ENCODE assay signal across 8 cellular contexts in genomic region chr6:31896493-31896855, GRCh38. TPM values are rescaled to one million over a fixed set of nuclear protein-coding genes. Genes with fewer than 3 reads are reported as not detected.
DNase-seq lines count a peak whose midpoint lies in the region; ATAC-seq and TF ChIP-seq lines count a peak whose summit lies in the region.

No MANE protein-coding gene starts in this region.

- peaks cover 30% of the 10 kb centered on the region for H3K4me1 Mint-ChIP-seq in activated CD4-positive, alpha-beta T cell treated with anti-CD3 and anti-CD28 coated beads, Interleukin-2, amount 10 ng/mL, durations not matched to agents 24 days and 14 days

- H3K36me3 ChIP-seq in adipocyte (ENCODE audit: control insufficient read depth, insufficient read depth, low read length, severe bottlenecking) (peaks cover 27% of the 10 kb centered on the region), left lung (peaks cover 0 to 42% of the 10 kb centered on the region in 2 donors), testis (ENCODE audit: low read depth, missing control alignments) (no peaks in the 10 kb centered on the region)

- no peaks in the 10 kb centered on the region for H3K9me3 Mint-ChIP-seq in activated CD4-positive, alpha-beta T cell treated with anti-CD3 and anti-CD28 coated beads, Interleukin-2, amount 10 ng/mL, durations not matched to agents 24 days and 14 days

- DNase-seq in activated CD4-positive, alpha-beta T cell treated with anti-CD3 and anti-CD28 coated beads, Interleukin-2, amount 10 ng/mL, durations not matched to agents 24 days and 14 days: no peak
- no peak for DNase-seq in activated CD4-positive, alpha-beta T cell treated with anti-CD3 and anti-CD28 coated beads for 1 hour
- DNase-seq in adipocyte (ENCODE audit: low read depth) (no peak), left lung (no peak), testis (no peak), GF-D8 (lab: John Stamatoyannopoulos, UW) (no peak), RKO (ENCODE audit: low spot score) (no peak)

- H3K27me3 ChIP-seq in adipocyte (replicated peaks; ENCODE audit: control insufficient read depth, insufficient read depth, low read length) (no peaks in the 10 kb centered on the region), left lung (no peaks in the 10 kb centered on the region), testis (no peaks in the 10 kb centered on the region)

- H3K9me3 ChIP-seq in adipocyte (ENCODE audit: control insufficient read depth, low read length): no peaks in the 10 kb centered on the region
- H3K9me3 ChIP-seq in left lung: no peaks in the 10 kb centered on the region
- H3K9me3 ChIP-seq in testis: no peaks in the 10 kb centered on the region

- TF ChIP-seq CTCF in left lung (IDR thresholded peaks at IDR 0.05) (no peak), testis (IDR thresholded peaks at IDR 0.05) (no peak)

- no peak for ATAC-seq in left lung
- no peak for ATAC-seq in GM21360 (IDR thresholded peaks at IDR 0.05; ENCODE audit: unreplicated experiment)

- no peak for TF ChIP-seq POLR2A in testis (IDR thresholded peaks at IDR 0.05)

- H3K4me3 ChIP-seq in adipocyte (ENCODE audit: low read length) (peak overlapping the region; percentile 94), left lung (peak overlapping the region; percentile 71 to 93), testis (peak overlapping the region in 1 of 2 donors; percentile 94)

- H3K27ac Mint-ChIP-seq in activated CD4-positive, alpha-beta T cell treated with anti-CD3 and anti-CD28 coated beads, Interleukin-2, amount 10 ng/mL, durations not matched to agents 24 days and 14 days: peak overlapping the region; percentile 89

- WGBS in testis, 2 donors: 33 to 40% methylated on average over 2 to 4 of the region's 4 CpGs

- H3K36me3 Mint-ChIP-seq in activated CD4-positive, alpha-beta T cell treated with anti-CD3 and anti-CD28 coated beads, Interleukin-2, amount 10 ng/mL, durations not matched to agents 24 days and 14 days (ENCODE audit: low read depth): peaks cover 20% of the 10 kb centered on the region

- H3K27me3 Mint-ChIP-seq in activated CD4-positive, alpha-beta T cell treated with anti-CD3 and anti-CD28 coated beads, Interleukin-2, amount 10 ng/mL, durations not matched to agents 24 days and 14 days: no peaks in the 10 kb centered on the region

- H3K4me3 Mint-ChIP-seq in activated CD4-positive, alpha-beta T cell treated with anti-CD3 and anti-CD28 coated beads, Interleukin-2, amount 10 ng/mL, durations not matched to agents 24 days and 14 days: peak overlapping the region; percentile 87

- H3K27ac ChIP-seq in left lung: peak overlapping the region in 1 of 2 donors; percentile 66
- H3K27ac ChIP-seq in testis: peak overlapping the region; percentile 75 to 80

- intact Hi-C loops in activated CD4-positive, alpha-beta T cell treated with anti-CD3 and anti-CD28 coated beads, Interleukin-2, amount 10 ng/mL, durations not matched to agents 24 days and 14 days (cut with micrococcal nuclease): loop anchor here (1.0 to 2.0 kb wide), 2 partner anchors 62 to 299 kb away; no protein-coding TSS in a partner anchor
- intact Hi-C loops in left lung (cut with DNase I): no loop called here
- intact Hi-C loops in testis (cut with DNase I; ENCODE audit: low total_unique reads): no loop called here

- peaks cover 20% of the 10 kb centered on the region for H3K4me1 ChIP-seq in adipocyte (ENCODE audit: control insufficient read depth, insufficient read depth, low read length)
- H3K4me1 ChIP-seq in left lung: peaks cover 15 to 39% of the 10 kb centered on the region in 2 donors
- peaks cover 36% of the 10 kb centered on the region for H3K4me1 ChIP-seq in testis

- peak overlapping the region; percentile 91 for H3K9ac ChIP-seq in adipocyte (ENCODE audit: low read length)

RNA-seq across cellular contexts. Expression of gene EHMT2, which starts 1.0 kb away (rescaled TPM):
- total RNA-seq in activated CD4-positive, alpha-beta T cell treated with anti-CD3 and anti-CD28 coated beads, Interleukin-2, amount 10 ng/mL, durations not matched to agents 24 days and 14 days: 73.5 and 79.3 TPM in 2 replicates
- total RNA-seq in left lung (10 to 100 TPM; 41.0 to 42.3 TPM), testis (100 to 1,000 TPM; 102 to 106 TPM)
- polyA plus RNA-seq in testis (ENCODE audit: insufficient read depth, low read depth, low replicate concordance): 82.2 TPM

RNA-seq across cellular contexts. Expression of gene ZBTB12, which starts 5.4 kb away (rescaled TPM):
- total RNA-seq in activated CD4-positive, alpha-beta T cell treated with anti-CD3 and anti-CD28 coated beads, Interleukin-2, amount 10 ng/mL, durations not matched to agents 24 days and 14 days: 3.7 and 4.6 TPM in 2 replicates
- total RNA-seq in left lung (1 to 10 TPM; 4.8 to 6.5 TPM), testis (1 to 10 TPM; 5.3 to 5.6 TPM)
- polyA plus RNA-seq in testis (ENCODE audit: insufficient read depth, low read depth, low replicate concordance): 6.3 TPM

RNA-seq across cellular contexts. Expression of gene SLC44A4, which starts 17.7 kb away (rescaled TPM):
- total RNA-seq in activated CD4-positive, alpha-beta T cell treated with anti-CD3 and anti-CD28 coated beads, Interleukin-2, amount 10 ng/mL, durations not matched to agents 24 days and 14 days: 0.21 TPM in 1 of 2 replicates, not detected in the other
- total RNA-seq in left lung: 10 to 100 TPM; 37.5 to 78.8 TPM
- 1 to 10 TPM in 1 of 2 donors, under 1 TPM in 1; 0.87 to 1.2 TPM for total RNA-seq in testis
- 6.3 TPM for polyA plus RNA-seq in testis (ENCODE audit: insufficient read depth, low read depth, low replicate concordance)

RNA-seq across cellular contexts. Expression of gene C2, which starts 31.0 kb away (rescaled TPM):
- 0.30 and 0.43 TPM in 2 replicates for total RNA-seq in activated CD4-positive, alpha-beta T cell treated with anti-CD3 and anti-CD28 coated beads, Interleukin-2, amount 10 ng/mL, durations not matched to agents 24 days and 14 days
- total RNA-seq in left lung (100 to 1,000 TPM; 181 to 192 TPM), testis (1 to 10 TPM; 5.1 to 6.3 TPM)
- polyA plus RNA-seq in testis (ENCODE audit: insufficient read depth, low read depth, low replicate concordance): 24.8 TPM

RNA-seq across cellular contexts. Expression of gene NEU1, which starts 33.9 kb away (rescaled TPM):
- 20.4 and 22.2 TPM in 2 replicates for total RNA-seq in activated CD4-positive, alpha-beta T cell treated with anti-CD3 and anti-CD28 coated beads, Interleukin-2, amount 10 ng/mL, durations not matched to agents 24 days and 14 days
- total RNA-seq in left lung (100 to 1,000 TPM in 1 of 2 donors, 10 to 100 TPM in 1; 90.4 to 106 TPM), testis (10 to 100 TPM; 31.7 to 65.9 TPM)
- polyA plus RNA-seq in testis (ENCODE audit: insufficient read depth, low read depth, low replicate concordance): 27.4 TPM

Comparison
In these comparisons a context has a peak if more than half of its experiments do, and no peak if none do; other contexts are left out.
1. RNA of gene SLC44A4, which starts 17.7 kb away (total RNA-seq): 37.5 to 78.8 TPM in left lung; 0.87 to 1.2 TPM in testis and 0.21 TPM in activated CD4-positive, alpha-beta T cell treated with anti-CD3 and anti-CD28 coated beads, Interleukin-2, amount 10 ng/mL, durations not matched to agents 24 days and 14 days; every median in the first group is over 10 times any median in the second.